In the genomic region with DNA sequence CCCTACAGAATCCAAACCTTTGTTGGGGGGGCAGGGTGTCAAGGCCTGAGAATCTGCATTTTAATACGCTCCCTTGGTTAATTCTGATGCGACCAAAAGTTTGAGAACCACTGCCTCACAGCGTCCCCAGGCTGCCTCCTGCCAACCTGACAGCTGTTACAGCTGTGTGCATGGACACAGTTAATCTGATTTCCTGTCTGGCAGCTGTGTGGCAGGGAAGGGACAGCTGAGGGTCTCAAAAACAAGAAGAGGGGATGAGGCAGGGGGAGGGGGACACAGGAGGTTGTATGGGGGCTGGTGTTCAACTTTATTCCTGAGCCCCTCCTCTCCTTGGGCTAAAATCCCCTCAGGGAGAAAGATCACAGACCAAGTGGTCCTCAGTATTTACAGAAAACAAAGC, we compare ENCODE assay signal across 1 cellular context.
TF ChIP-seq lines count a peak whose summit lies in the region.

No MANE protein-coding gene starts in this region.

TF ChIP-seq in WTC11, 78 proteins besides CTCF, POLR2A, EP300 and RAD21 (continued from another document):
- TF ChIP-seq ZNF532 (CRISPR knock-in tag; IDR thresholded peaks at IDR 0.05; ENCODE audit: borderline replicate concordance), result no peak
- TF ChIP-seq GRHL2 (CRISPR knock-in tag; IDR thresholded peaks at IDR 0.05; ENCODE audit: insufficient replicate concordance, severe bottlenecking), result no peak
- no peak for TF ChIP-seq KAT7 (CRISPR knock-in tag; IDR thresholded peaks at IDR 0.05; ENCODE audit: borderline replicate concordance)
- TF ChIP-seq NR2C2 (CRISPR knock-in tag; IDR thresholded peaks at IDR 0.05), result no peak
- no peak for TF ChIP-seq E2F1 (CRISPR knock-in tag; IDR thresholded peaks at IDR 0.05)
- no peak for TF ChIP-seq ETV6 (CRISPR knock-in tag; IDR thresholded peaks at IDR 0.05)
- no peak for TF ChIP-seq FOXP1 (CRISPR knock-in tag; IDR thresholded peaks at IDR 0.05; ENCODE audit: borderline replicate concordance)
- TF ChIP-seq, protein P1, sequence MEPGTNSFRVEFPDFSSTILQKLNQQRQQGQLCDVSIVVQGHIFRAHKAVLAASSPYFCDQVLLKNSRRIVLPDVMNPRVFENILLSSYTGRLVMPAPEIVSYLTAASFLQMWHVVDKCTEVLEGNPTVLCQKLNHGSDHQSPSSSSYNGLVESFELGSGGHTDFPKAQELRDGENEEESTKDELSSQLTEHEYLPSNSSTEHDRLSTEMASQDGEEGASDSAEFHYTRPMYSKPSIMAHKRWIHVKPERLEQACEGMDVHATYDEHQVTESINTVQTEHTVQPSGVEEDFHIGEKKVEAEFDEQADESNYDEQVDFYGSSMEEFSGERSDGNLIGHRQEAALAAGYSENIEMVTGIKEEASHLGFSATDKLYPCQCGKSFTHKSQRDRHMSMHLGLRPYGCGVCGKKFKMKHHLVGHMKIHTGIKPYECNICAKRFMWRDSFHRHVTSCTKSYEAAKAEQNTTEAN (CRISPR knock-in tag; IDR thresholded peaks at IDR 0.05), result no peak
- TF ChIP-seq FOXJ3 (CRISPR knock-in tag; IDR thresholded peaks at IDR 0.05; ENCODE audit: borderline replicate concordance), result no peak
- TF ChIP-seq ZNF263 (CRISPR knock-in tag; IDR thresholded peaks at IDR 0.05; ENCODE audit: low read depth), result no peak
- TF ChIP-seq MXD4 (CRISPR knock-in tag; IDR thresholded peaks at IDR 0.05; ENCODE audit: borderline replicate concordance), result no peak
- no peak for TF ChIP-seq CREB1 (CRISPR knock-in tag; IDR thresholded peaks at IDR 0.05)
- TF ChIP-seq, protein P2, sequence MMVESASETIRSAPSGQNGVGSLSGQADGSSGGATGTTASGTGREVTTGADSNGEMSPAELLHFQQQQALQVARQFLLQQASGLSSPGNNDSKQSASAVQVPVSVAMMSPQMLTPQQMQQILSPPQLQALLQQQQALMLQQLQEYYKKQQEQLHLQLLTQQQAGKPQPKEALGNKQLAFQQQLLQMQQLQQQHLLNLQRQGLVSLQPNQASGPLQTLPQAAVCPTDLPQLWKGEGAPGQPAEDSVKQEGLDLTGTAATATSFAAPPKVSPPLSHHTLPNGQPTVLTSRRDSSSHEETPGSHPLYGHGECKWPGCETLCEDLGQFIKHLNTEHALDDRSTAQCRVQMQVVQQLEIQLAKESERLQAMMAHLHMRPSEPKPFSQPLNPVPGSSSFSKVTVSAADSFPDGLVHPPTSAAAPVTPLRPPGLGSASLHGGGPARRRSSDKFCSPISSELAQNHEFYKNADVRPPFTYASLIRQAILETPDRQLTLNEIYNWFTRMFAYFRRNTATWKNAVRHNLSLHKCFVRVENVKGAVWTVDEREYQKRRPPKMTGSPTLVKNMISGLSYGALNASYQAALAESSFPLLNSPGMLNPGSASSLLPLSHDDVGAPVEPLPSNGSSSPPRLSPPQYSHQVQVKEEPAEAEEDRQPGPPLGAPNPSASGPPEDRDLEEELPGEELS (CRISPR knock-in tag; IDR thresholded peaks at IDR 0.05), result no peak
- no peak for TF ChIP-seq NR1H2 (CRISPR knock-in tag; IDR thresholded peaks at IDR 0.05)
